12 cellular contexts compared by ENCODE assay signal in genomic region chr15:80317389-80318169, GRCh38.
A peak's percentile ranks its signal among the peaks of the same experiment; 100 is the strongest.
DNase-seq lines count a peak whose midpoint lies in the region; ATAC-seq and TF ChIP-seq lines count a peak whose summit lies in the region.
"Had no signal": no experiment of that assay in that cellular context is flagged by ENCODE, and none has a peak within 500 bp of the region (broad histone marks: within the 10 kb centered on the region; RNA-seq: fewer than 3 reads in every experiment).

No MANE protein-coding gene starts in this region.

- no peaks in the 10 kb centered on the region for H3K36me3 ChIP-seq in adrenal gland (replicated peaks in 1 of 2)
- H3K36me3 ChIP-seq in heart left ventricle = no peaks in the 10 kb centered on the region
- no peaks in the 10 kb centered on the region for H3K36me3 ChIP-seq in spleen

- POLR2A ChIA-PET in activated CD4-positive, alpha-beta T cell treated with anti-CD3 and anti-CD28 coated beads for 36 hours (lab: Charles Lee) = no interaction called here

- H3K27ac ChIP-seq in adrenal gland = peak overlapping the region in 1 of 5 donors; percentile 52
- peak overlapping the region in 2 of 12 donors; percentile 43 to 50 for H3K27ac ChIP-seq in heart left ventricle
- H3K27ac ChIP-seq in spleen = peak overlapping the region in 5 of 8 donors; percentile 13 to 74 (median 35)
- H3K27ac ChIP-seq: SK-N-MC had no signal

- H3K9me3 Mint-ChIP-seq in activated CD4-positive, alpha-beta T cell treated with anti-CD3 and anti-CD28 coated beads for 36 hours (ENCODE audit: low read depth) = no peaks in the 10 kb centered on the region
- H3K9me3 Mint-ChIP-seq in activated naive CD4-positive, alpha-beta T cell treated with anti-CD3 and anti-CD28 coated beads, Interleukin-2, amount 10 ng/mL, durations not matched to agents 7 days and 5 days = no peaks in the 10 kb centered on the region
- H3K9me3 Mint-ChIP-seq: naive thymus-derived CD4-positive, alpha-beta T cell had no signal

- H3K4me3 Mint-ChIP-seq in activated CD4-positive, alpha-beta T cell treated with anti-CD3 and anti-CD28 coated beads for 36 hours = no peak overlapping the region
- H3K4me3 Mint-ChIP-seq in activated naive CD4-positive, alpha-beta T cell treated with anti-CD3 and anti-CD28 coated beads, Interleukin-2, amount 10 ng/mL, durations not matched to agents 7 days and 5 days = no peak overlapping the region
- H3K4me3 Mint-ChIP-seq: naive thymus-derived CD4-positive, alpha-beta T cell had no signal

- H3K4me1 ChIP-seq in adrenal gland (replicated peaks in 1 of 2) = no peaks in the 10 kb centered on the region
- H3K4me1 ChIP-seq in heart left ventricle = peaks cover 0 to 4% (median 0%) of the 10 kb centered on the region in 12 donors
- H3K4me1 ChIP-seq in spleen = no peaks in the 10 kb centered on the region

- H3K4me1 Mint-ChIP-seq in activated CD4-positive, alpha-beta T cell treated with anti-CD3 and anti-CD28 coated beads for 36 hours = no peaks in the 10 kb centered on the region
- H3K4me1 Mint-ChIP-seq in activated naive CD4-positive, alpha-beta T cell treated with anti-CD3 and anti-CD28 coated beads, Interleukin-2, amount 10 ng/mL, durations not matched to agents 7 days and 5 days = no peaks in the 10 kb centered on the region
- H3K4me1 Mint-ChIP-seq: naive thymus-derived CD4-positive, alpha-beta T cell had no signal

- H3K27me3 ChIP-seq in adrenal gland (no peaks in the 10 kb centered on the region), heart left ventricle (peaks cover 0 to 6% (median 0%) of the 10 kb centered on the region in 9 donors), spleen (replicated peaks in 1 of 7) (peaks cover 0 to 14% (median 0%) of the 10 kb centered on the region in 7 donors)

- H3K27me3 Mint-ChIP-seq in activated CD4-positive, alpha-beta T cell treated with anti-CD3 and anti-CD28 coated beads for 36 hours = peaks cover 25% of the 10 kb centered on the region
- peaks cover 10% of the 10 kb centered on the region for H3K27me3 Mint-ChIP-seq in activated naive CD4-positive, alpha-beta T cell treated with anti-CD3 and anti-CD28 coated beads, Interleukin-2, amount 10 ng/mL, durations not matched to agents 7 days and 5 days

- no peak for TF ChIP-seq POLR2A in adrenal gland (IDR thresholded peaks at IDR 0.05)
- no peak for TF ChIP-seq POLR2A in heart left ventricle (IDR thresholded peaks at IDR 0.05)
- TF ChIP-seq POLR2A in spleen (IDR thresholded peaks at IDR 0.05) = no peak

- H3K9me3 ChIP-seq in adrenal gland (replicated peaks in 1 of 3) (no peaks in the 10 kb centered on the region), heart left ventricle (no peaks in the 10 kb centered on the region), spleen (no peaks in the 10 kb centered on the region)

- peak; percentile 24 for DNase-seq in activated CD4-positive, alpha-beta T cell treated with anti-CD3 and anti-CD28 coated beads for 36 hours
- no peak for DNase-seq in activated CD4-positive, alpha-beta T cell treated with anti-CD3 and anti-CD28 coated beads for 1 hour
- DNase-seq in adrenal gland (peak in 6 of 7 donors; percentile 32 to 76 (median 52)), heart left ventricle (peak in 2 of 5 donors; percentile 63 to 72), spleen (no peak), NCI-H1417 treated with DMSO at 0.1 percent for 48 hours (lab: John Stamatoyannopoulos, UW) (no peak)
- DNase-seq in activated naive CD4-positive, alpha-beta T cell treated with anti-CD3 and anti-CD28 coated beads, Interleukin-2, amount 10 ng/mL, durations not matched to agents 7 days and 5 days = no peak
- DNase-seq: activated T-cell treated with anti-CD3 and anti-CD28 coated beads for 4 hours; Kasumi-1; naive thymus-derived CD4-positive, alpha-beta T cell had no signal

- H3K4me3 ChIP-seq in adrenal gland = no peak overlapping the region
- H3K4me3 ChIP-seq in heart left ventricle = no peak overlapping the region
- no peak overlapping the region for H3K4me3 ChIP-seq in spleen
- H3K4me3 ChIP-seq: SK-N-MC had no signal

- no peaks in the 10 kb centered on the region for H3K36me3 Mint-ChIP-seq in activated CD4-positive, alpha-beta T cell treated with anti-CD3 and anti-CD28 coated beads for 36 hours (ENCODE audit: low read depth)
- H3K36me3 Mint-ChIP-seq in activated naive CD4-positive, alpha-beta T cell treated with anti-CD3 and anti-CD28 coated beads, Interleukin-2, amount 10 ng/mL, durations not matched to agents 7 days and 5 days = no peaks in the 10 kb centered on the region
- H3K36me3 Mint-ChIP-seq: naive thymus-derived CD4-positive, alpha-beta T cell had no signal

- ATAC-seq in activated CD4-positive, alpha-beta T cell treated with anti-CD3 and anti-CD28 coated beads for 36 hours = no peak
- ATAC-seq in heart left ventricle (peak; percentile 32 to 93 (median 82)), GM18907 (IDR thresholded peaks at IDR 0.05; ENCODE audit: unreplicated experiment) (no peak)
- ATAC-seq: naive thymus-derived CD4-positive, alpha-beta T cell had no signal

- 75 to 87% (median 81%) methylated on average over 8 of the region's 8 CpGs for WGBS in adrenal gland, 4 donors
- WGBS in heart left ventricle, 4 donors = 64 to 76% (median 75%) methylated on average over 8 of the region's 8 CpGs
- WGBS in spleen, 5 donors = 72 to 86% (median 77%) methylated on average over 7 to 8 of the region's 8 CpGs

- CTCF ChIA-PET in activated CD4-positive, alpha-beta T cell treated with anti-CD3 and anti-CD28 coated beads for 36 hours (lab: Charles Lee) = no interaction called here
- CTCF ChIA-PET in activated naive CD4-positive, alpha-beta T cell treated with anti-CD3 and anti-CD28 coated beads, Interleukin-2, amount 10 ng/mL, durations not matched to agents 7 days and 5 days (lab: Charles Lee) = no interaction called here

- intact Hi-C loops in activated CD4-positive, alpha-beta T cell treated with anti-CD3 and anti-CD28 coated beads for 36 hours (cut with DNase I, micrococcal nuclease) = no loop called here
- intact Hi-C loops in adrenal gland (cut with DNase I) = no loop called here
- intact Hi-C loops in heart left ventricle (cut with DNase I) = no loop called here
- intact Hi-C loops in spleen (cut with DNase I; ENCODE audit: low total_unique reads) = no loop called here

- no peak overlapping the region for H3K27ac Mint-ChIP-seq in activated CD4-positive, alpha-beta T cell treated with anti-CD3 and anti-CD28 coated beads for 36 hours
- H3K27ac Mint-ChIP-seq in activated naive CD4-positive, alpha-beta T cell treated with anti-CD3 and anti-CD28 coated beads, Interleukin-2, amount 10 ng/mL, durations not matched to agents 7 days and 5 days = no peak overlapping the region
- H3K27ac Mint-ChIP-seq: naive thymus-derived CD4-positive, alpha-beta T cell had no signal

- TF ChIP-seq CTCF in adrenal gland (IDR thresholded peaks at IDR 0.05) (no peak), heart left ventricle (IDR thresholded peaks at IDR 0.05) (no peak), spleen (IDR thresholded peaks at IDR 0.05 in 8 of 11, conservative IDR thresholded peaks at IDR 0.05 in 3 of 11) (no peak)

Comparison
In these comparisons a context has a peak if more than half of its experiments do, and no peak if none do; other contexts are left out.
1. DNase-seq: peak in activated CD4-positive, alpha-beta T cell treated with anti-CD3 and anti-CD28 coated beads for 36 hours (single experiment) and adrenal gland (6 of 7); none in activated CD4-positive, alpha-beta T cell treated with anti-CD3 and anti-CD28 coated beads for 1 hour (single experiment), spleen (single experiment), activated naive CD4-positive, alpha-beta T cell treated with anti-CD3 and anti-CD28 coated beads, Interleukin-2, amount 10 ng/mL, durations not matched to agents 7 days and 5 days (single experiment) and NCI-H1417 treated with DMSO at 0.1 percent for 48 hours (single experiment).
2. ATAC-seq: peak in heart left ventricle (4 of 4); none in activated CD4-positive, alpha-beta T cell treated with anti-CD3 and anti-CD28 coated beads for 36 hours (single experiment) and GM18907 (single experiment).